In genomic region chr3:179610066-179610465, GRCh38 we compare ENCODE assay signal across 28 cellular contexts. TPM values are rescaled to one million over a fixed set of nuclear protein-coding genes. Genes with fewer than 3 reads are reported as not detected.
DNase-seq lines count a peak whose midpoint lies in the region; ATAC-seq lines count a peak whose summit lies in the region.
"Had no signal": no experiment of that assay in that cellular context is flagged by ENCODE, and none has a peak within 500 bp of the region (broad histone marks: within the 10 kb centered on the region; RNA-seq: fewer than 3 reads in every experiment).

No MANE protein-coding gene starts in this region.

- POLR2A ChIA-PET in activated naive CD8-positive, alpha-beta T cell treated with anti-CD3 and anti-CD28 coated beads, Interleukin-2, amount 10 ng/mL, durations not matched to agents 7 days and 5 days (lab: Charles Lee) = interaction anchor here (0.7 kb wide), 1 partner anchor 43 kb away, joined by 3 read pairs; no protein-coding TSS in a partner anchor

- no peaks in the 10 kb centered on the region for H3K9me3 Mint-ChIP-seq in T-helper 2 cell treated with Interferon-gamma antibody and Interleukin-4, amounts not matched to agents 5 μg/mL and 100 μg/mL, for 36 hours
- no peaks in the 10 kb centered on the region for H3K9me3 Mint-ChIP-seq in CD4-positive, CD25-positive, alpha-beta regulatory T cell
- no peaks in the 10 kb centered on the region for H3K9me3 Mint-ChIP-seq in activated naive CD8-positive, alpha-beta T cell treated with anti-CD3 and anti-CD28 coated beads, Interleukin-2, amount 10 ng/mL, durations not matched to agents 7 days and 5 days
- H3K9me3 Mint-ChIP-seq: H9 had no signal

- peaks cover 22% of the 10 kb centered on the region for H3K36me3 Mint-ChIP-seq in T-helper 2 cell treated with Interferon-gamma antibody and Interleukin-4, amounts not matched to agents 5 μg/mL and 100 μg/mL, for 36 hours (ENCODE audit: low read depth)
- H3K36me3 Mint-ChIP-seq in CD4-positive, CD25-positive, alpha-beta regulatory T cell = peaks cover 5% of the 10 kb centered on the region
- peaks cover 13% of the 10 kb centered on the region for H3K36me3 Mint-ChIP-seq in activated naive CD8-positive, alpha-beta T cell treated with anti-CD3 and anti-CD28 coated beads, Interleukin-2, amount 10 ng/mL, durations not matched to agents 7 days and 5 days

- H3K9me3 ChIP-seq in CD4-positive, CD25-positive, alpha-beta regulatory T cell (ENCODE audit: control insufficient read depth in 2 of 2, low read length in 2 of 2) = no peaks in the 10 kb centered on the region
- H3K9me3 ChIP-seq: Caco-2, heart left ventricle, left ventricle myocardium inferior, testis had no signal

- peaks cover 44% of the 10 kb centered on the region for H3K4me1 Mint-ChIP-seq in T-helper 2 cell treated with Interferon-gamma antibody and Interleukin-4, amounts not matched to agents 5 μg/mL and 100 μg/mL, for 36 hours (ENCODE audit: low read depth)
- peaks cover 34 to 50% (median 39%) of the 10 kb centered on the region in 4 donors for H3K4me1 Mint-ChIP-seq in CD4-positive, CD25-positive, alpha-beta regulatory T cell
- peaks cover 33% of the 10 kb centered on the region for H3K4me1 Mint-ChIP-seq in activated naive CD8-positive, alpha-beta T cell treated with anti-CD3 and anti-CD28 coated beads, Interleukin-2, amount 10 ng/mL, durations not matched to agents 7 days and 5 days

- ATAC-seq in CD4-positive, CD25-positive, alpha-beta regulatory T cell (ENCODE audit: low read depth in 2 of 2) = no peak
- no peak for ATAC-seq in activated naive CD8-positive, alpha-beta T cell treated with anti-CD3 and anti-CD28 coated beads, Interleukin-2, amount 10 ng/mL, durations not matched to agents 7 days and 5 days (ENCODE audit: low read depth)
- ATAC-seq: heart left ventricle had no signal

- no peak for DNase-seq in T-helper 2 cell treated with Interferon-gamma antibody and Interleukin-4, amounts not matched to agents 5 μg/mL and 100 μg/mL, for 36 hours (ENCODE audit: low spot score)
- no peak for DNase-seq in T-helper 2 cell
- no peak for DNase-seq in CD4-positive, CD25-positive, alpha-beta regulatory T cell
- DNase-seq in activated naive CD8-positive, alpha-beta T cell treated with anti-CD3 and anti-CD28 coated beads, Interleukin-2, amount 10 ng/mL, durations not matched to agents 7 days and 5 days = no peak
- no peak for DNase-seq in NCI-H524 treated with DMSO at 0.1 percent for 48 hours (lab: John Stamatoyannopoulos, UW)
- no peak for DNase-seq in DMS53 treated with DMSO at 0.1 percent for 48 hours (lab: John Stamatoyannopoulos, UW; ENCODE audit: unreplicated experiment)
- DNase-seq: 8988T; activated CD4-positive, alpha-beta T cell treated with anti-CD3 and anti-CD28 coated beads, Interleukin-2, amount 50 U/mL, for 48 hours; activated naive CD4-positive, alpha-beta T cell; activated T-cell treated with anti-CD3 and anti-CD28 coated beads for 4 hours; amniotic stem cell; brain microvascular endothelial cell; C1 segment of cervical spinal cord; Caco-2; DMS79; dorsolateral prefrontal cortex; foreskin melanocyte; H9; heart left ventricle; left ventricle myocardium inferior; NCI-H1048; NCI-H1694; NCI-H446 treated with DMSO at 0.1 percent for 48 hours; NCI-H82; SIG-M5; stimulated activated naive CD4-positive, alpha-beta T cell treated with Interleukin-2 at 50 U/mL for 16 hours; testis had no signal

- H3K4me3 Mint-ChIP-seq in T-helper 2 cell treated with Interferon-gamma antibody and Interleukin-4, amounts not matched to agents 5 μg/mL and 100 μg/mL, for 36 hours = no peak overlapping the region
- no peak overlapping the region for H3K4me3 Mint-ChIP-seq in CD4-positive, CD25-positive, alpha-beta regulatory T cell
- no peak overlapping the region for H3K4me3 Mint-ChIP-seq in activated naive CD8-positive, alpha-beta T cell treated with anti-CD3 and anti-CD28 coated beads, Interleukin-2, amount 10 ng/mL, durations not matched to agents 7 days and 5 days
- H3K4me3 Mint-ChIP-seq: H9 had no signal

- no peaks in the 10 kb centered on the region for H3K27me3 ChIP-seq in CD4-positive, CD25-positive, alpha-beta regulatory T cell (ENCODE audit: control insufficient read depth, insufficient read depth, low read length)
- H3K27me3 ChIP-seq: brain microvascular endothelial cell, dorsolateral prefrontal cortex, heart left ventricle, testis had no signal

- peaks cover 2% of the 10 kb centered on the region for H3K36me3 ChIP-seq in CD4-positive, CD25-positive, alpha-beta regulatory T cell (ENCODE audit: control insufficient read depth, insufficient read depth, low read length)
- H3K36me3 ChIP-seq: brain microvascular endothelial cell had no signal

- no peaks in the 10 kb centered on the region for H3K27me3 Mint-ChIP-seq in T-helper 2 cell treated with Interferon-gamma antibody and Interleukin-4, amounts not matched to agents 5 μg/mL and 100 μg/mL, for 36 hours (ENCODE audit: low read depth)
- H3K27me3 Mint-ChIP-seq in CD4-positive, CD25-positive, alpha-beta regulatory T cell = no peaks in the 10 kb centered on the region
- no peaks in the 10 kb centered on the region for H3K27me3 Mint-ChIP-seq in activated naive CD8-positive, alpha-beta T cell treated with anti-CD3 and anti-CD28 coated beads, Interleukin-2, amount 10 ng/mL, durations not matched to agents 7 days and 5 days

- H3K27ac Mint-ChIP-seq in T-helper 2 cell treated with Interferon-gamma antibody and Interleukin-4, amounts not matched to agents 5 μg/mL and 100 μg/mL, for 36 hours = peak overlapping the region; percentile 94
- peak overlapping the region in 1 of 3 donors; percentile 88 for H3K27ac Mint-ChIP-seq in CD4-positive, CD25-positive, alpha-beta regulatory T cell
- peak overlapping the region; percentile 95 for H3K27ac Mint-ChIP-seq in activated naive CD8-positive, alpha-beta T cell treated with anti-CD3 and anti-CD28 coated beads, Interleukin-2, amount 10 ng/mL, durations not matched to agents 7 days and 5 days

- no peak overlapping the region for H3K4me3 ChIP-seq in CD4-positive, CD25-positive, alpha-beta regulatory T cell (ENCODE audit: low read depth, low read length)
- H3K4me3 ChIP-seq: dorsolateral prefrontal cortex, heart left ventricle, left ventricle myocardium inferior, skin epidermis, testis had no signal

- peak overlapping the region; percentile 77 for H3K27ac ChIP-seq in CD4-positive, CD25-positive, alpha-beta regulatory T cell (ENCODE audit: insufficient read depth, low read length, poor library complexity, severe bottlenecking)
- H3K27ac ChIP-seq: brain microvascular endothelial cell, dorsolateral prefrontal cortex, left ventricle myocardium inferior, testis had no signal

- peaks cover 28% of the 10 kb centered on the region for H3K4me1 ChIP-seq in CD4-positive, CD25-positive, alpha-beta regulatory T cell (ENCODE audit: control insufficient read depth, insufficient read depth, low read length, poor library complexity, severe bottlenecking)
- H3K4me1 ChIP-seq: testis had no signal

RNA-seq across cellular contexts. Expression of gene NDUFB5, which starts 5.5 kb away (rescaled TPM):
- total RNA-seq in CD4-positive, CD25-positive, alpha-beta regulatory T cell = 35.2 TPM
- polyA plus RNA-seq in CD4-positive, CD25-positive, alpha-beta regulatory T cell = 100 to 1,000 TPM in 2 of 4 donors, 10 to 100 TPM in 2; 84.4 to 111 (median 94.2) TPM
- total RNA-seq in activated naive CD8-positive, alpha-beta T cell treated with anti-CD3 and anti-CD28 coated beads, Interleukin-2, amount 10 ng/mL, durations not matched to agents 7 days and 5 days = 10 to 100 TPM; 80.7 to 89.1 TPM

RNA-seq across cellular contexts. Expression of gene MRPL47, which starts 5.6 kb away (rescaled TPM):
- 24.0 TPM for total RNA-seq in CD4-positive, CD25-positive, alpha-beta regulatory T cell
- 10 to 100 TPM; 54.4 to 69.1 (median 62.1) TPM for polyA plus RNA-seq in CD4-positive, CD25-positive, alpha-beta regulatory T cell
- 10 to 100 TPM; 30.1 to 30.4 TPM for total RNA-seq in activated naive CD8-positive, alpha-beta T cell treated with anti-CD3 and anti-CD28 coated beads, Interleukin-2, amount 10 ng/mL, durations not matched to agents 7 days and 5 days

RNA-seq across cellular contexts. Expression of gene USP13, which starts 42.8 kb away (rescaled TPM):
- 6.4 TPM for total RNA-seq in CD4-positive, CD25-positive, alpha-beta regulatory T cell
- 1 to 10 TPM; 3.2 to 6.5 (median 3.6) TPM for polyA plus RNA-seq in CD4-positive, CD25-positive, alpha-beta regulatory T cell
- total RNA-seq in activated naive CD8-positive, alpha-beta T cell treated with anti-CD3 and anti-CD28 coated beads, Interleukin-2, amount 10 ng/mL, durations not matched to agents 7 days and 5 days = 1 to 10 TPM; 7.1 to 8.4 TPM

RNA-seq across cellular contexts. Expression of gene ACTL6A, which starts 47.3 kb away (rescaled TPM):
- total RNA-seq in CD4-positive, CD25-positive, alpha-beta regulatory T cell = 31.1 TPM
- 10 to 100 TPM; 65.6 to 84.4 (median 75.1) TPM for polyA plus RNA-seq in CD4-positive, CD25-positive, alpha-beta regulatory T cell
- 10 to 100 TPM; 72.1 to 74.4 TPM for total RNA-seq in activated naive CD8-positive, alpha-beta T cell treated with anti-CD3 and anti-CD28 coated beads, Interleukin-2, amount 10 ng/mL, durations not matched to agents 7 days and 5 days
